15 cellular contexts compared by ENCODE assay signal in the genomic region with DNA sequence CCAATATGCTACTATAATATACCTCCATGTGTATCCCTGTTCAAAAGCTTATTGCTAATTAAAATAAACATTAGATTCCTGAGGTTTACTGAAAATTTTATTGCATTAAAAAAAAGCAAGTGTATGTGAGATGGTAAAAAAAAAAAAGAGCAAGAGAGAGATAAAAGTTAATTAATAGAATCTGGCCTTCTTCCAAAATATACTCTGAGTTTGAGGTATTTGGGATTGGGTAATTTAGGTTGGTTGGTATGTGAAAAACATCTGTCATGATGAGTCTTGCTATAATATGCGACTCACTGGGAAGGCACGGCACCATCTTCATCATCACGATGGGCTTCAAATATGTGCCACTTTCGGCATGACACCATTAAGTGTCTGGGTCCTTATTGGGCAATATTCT.
A peak's percentile ranks its signal among the peaks of the same experiment; 100 is the strongest.
DNase-seq lines count a peak whose midpoint lies in the region; ATAC-seq, FAIRE-seq and TF ChIP-seq lines count a peak whose summit lies in the region.
"Had no signal": no experiment of that assay in that cellular context is flagged by ENCODE, and none has a peak within 500 bp of the region (broad histone marks: within the 10 kb centered on the region; RNA-seq: fewer than 3 reads in every experiment).

No MANE protein-coding gene starts in this region.

- no peak for TF ChIP-seq CTCF in BE2C (IDR thresholded peaks at IDR 0.05; ENCODE audit: low read depth, low read length)

- no peak for ATAC-seq in GM21381 (IDR thresholded peaks at IDR 0.05; ENCODE audit: unreplicated experiment)

- H3K9me3 ChIP-seq in BE2C: no peaks in the 10 kb centered on the region

- H3K27me3 ChIP-seq in BE2C: no peaks in the 10 kb centered on the region
- H3K27me3 ChIP-seq: neural progenitor cell had no signal

- in situ Hi-C loops in Caki2 (cut with HindIII; ENCODE audit: low pct_unique_long_range_greater_than_20kb, low sequenced_read_pairs): no loop called here

- DNase-seq in Caki2 (ENCODE audit: low read depth) (peak; percentile 85), HTR-8/SVneo (ENCODE audit: insufficient read length, low spot score) (peak; percentile 55), amniotic stem cell (lab: John Stamatoyannopoulos, UW) (peak; percentile 22), glomerular visceral epithelial cell (ENCODE audit: extremely low spot score) (peak; percentile 75), BE2C (no peak), NCI-H524 (lab: John Stamatoyannopoulos, UW) (no peak), T-helper 9 cell (no peak)
- DNase-seq: activated CD4-positive, CD25-positive, alpha-beta regulatory T cell; activated T-cell treated with anti-CD3 and anti-CD28 coated beads for 4 hours; anterior cingulate cortex; CD4-positive, CD25-positive, alpha-beta regulatory T cell; effector memory CD4-positive, alpha-beta T cell; GDM1 had no signal

- no peaks in the 10 kb centered on the region for H3K4me1 ChIP-seq in BE2C
- H3K4me1 ChIP-seq: neural progenitor cell had no signal

- no peak overlapping the region for H3K4me3 ChIP-seq in BE2C (ENCODE audit: low read depth, low read length)
- H3K4me3 ChIP-seq: neural progenitor cell had no signal

- no peaks in the 10 kb centered on the region for H3K36me3 ChIP-seq in BE2C
- H3K36me3 ChIP-seq: neural progenitor cell had no signal

- peak; percentile 88 for FAIRE-seq in HTR-8/SVneo (lab: Jason Lieb, UNC)

Comparison
In these comparisons a context has a peak if more than half of its experiments do, and no peak if none do; other contexts are left out.
1. DNase-seq: peak in Caki2 (single experiment), HTR-8/SVneo (single experiment), amniotic stem cell (single experiment) and glomerular visceral epithelial cell (single experiment); none in BE2C (single experiment), NCI-H524 (0 of 2) and T-helper 9 cell (single experiment).